22 cellular contexts compared by ENCODE assay signal in the genomic region with DNA sequence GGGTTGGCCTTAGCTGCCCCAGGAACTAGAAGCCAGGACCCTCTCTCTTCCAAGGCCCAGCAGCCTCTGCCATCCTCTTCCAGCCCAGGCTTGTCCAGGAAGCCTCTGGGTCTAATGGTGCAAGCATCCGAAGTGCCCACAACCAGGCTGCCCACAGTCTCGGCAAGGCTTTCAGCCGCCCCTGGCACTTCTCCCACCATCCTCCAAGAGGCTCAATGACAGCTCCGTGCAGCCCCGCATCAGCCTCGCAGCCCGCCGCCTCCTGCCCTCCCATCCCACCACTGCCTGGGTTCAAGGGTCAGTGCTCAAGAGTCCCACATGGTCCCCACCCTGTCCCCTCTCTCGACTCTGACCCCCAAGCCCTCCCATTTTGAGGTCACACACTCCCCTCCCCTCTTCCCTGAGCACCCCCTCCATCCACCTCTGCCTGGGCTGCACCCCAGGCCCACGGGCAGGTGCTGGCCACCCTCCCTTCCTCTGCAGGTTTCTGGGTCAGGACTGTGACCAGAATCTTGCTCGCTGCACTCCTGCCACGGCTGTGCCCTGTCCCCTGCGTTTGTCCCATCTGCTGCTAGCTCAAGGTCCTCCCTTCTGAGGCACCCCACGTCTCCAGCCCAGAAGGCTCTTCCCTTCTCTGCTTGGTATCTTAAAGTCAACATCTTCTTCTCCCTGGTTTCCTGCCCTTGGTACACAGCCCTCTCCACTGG. TPM values are rescaled to one million over a fixed set of nuclear protein-coding genes. Genes with fewer than 3 reads are reported as not detected.
DNase-seq lines count a peak whose midpoint lies in the region; ATAC-seq, FAIRE-seq and TF ChIP-seq lines count a peak whose summit lies in the region.
"Had no signal": no experiment of that assay in that cellular context is flagged by ENCODE, and none has a peak within 500 bp of the region (broad histone marks: within the 10 kb centered on the region; RNA-seq: fewer than 3 reads in every experiment).

No MANE protein-coding gene starts in this region.

- H2AK5ac ChIP-seq in neuronal stem cell (ENCODE audit: low read depth, low read length), result peak overlapping the region; percentile 6

- H3K4ac ChIP-seq in neuronal stem cell (ENCODE audit: low read length), result no peak overlapping the region

- BruUV-seq in Panc1 (replicated peaks; lab: Mats Ljungman, UMichigan), result no TSS peak

- peaks cover 6% of the 10 kb centered on the region for H3K4me1 Mint-ChIP-seq in activated T-helper 17 cell treated with anti-CD3 and anti-CD28 coated beads, Interleukin-2, amount 50 U/mL, for 72 hours

- H3K36me3 Mint-ChIP-seq in activated T-helper 17 cell treated with anti-CD3 and anti-CD28 coated beads, Interleukin-2, amount 50 U/mL, for 72 hours (ENCODE audit: low read depth), result no peaks in the 10 kb centered on the region

- no peaks in the 10 kb centered on the region for H3K79me1 ChIP-seq in neuronal stem cell (ENCODE audit: low read depth, low read length)

- no peak for TF ChIP-seq EP300 in A549 (IDR thresholded peaks at IDR 0.05)

- in situ Hi-C loops in Panc1 (cut with HindIII; ENCODE audit: low pct_unique_long_range_greater_than_20kb, low sequenced_read_pairs), result no loop called here

- H3K9me3 ChIP-seq in A549, result peaks cover 26% of the 10 kb centered on the region
- H3K9me3 ChIP-seq in BLaER1, result peaks cover 28% of the 10 kb centered on the region
- peaks cover 13% of the 10 kb centered on the region; the same call in 1 of the 2 replicates for H3K9me3 ChIP-seq in Panc1 (ENCODE audit: control insufficient read depth, insufficient read depth, low read depth, low read length)
- H3K9me3 ChIP-seq in neuronal stem cell (replicated peaks in 1 of 2; ENCODE audit: control insufficient read depth in 2 of 2, insufficient read depth in 1 of 2, low read depth in 1 of 2, low read length in 2 of 2), result peaks cover 0 to 10% of the 10 kb centered on the region in 2 donors

- no peak overlapping the region for H3K4me3 ChIP-seq in A549
- H3K4me3 ChIP-seq in BLaER1, result no peak overlapping the region
- no peak overlapping the region for H3K4me3 ChIP-seq in Panc1 (ENCODE audit: low read depth in 2 of 2, low read length in 2 of 2)
- no peak overlapping the region for H3K4me3 ChIP-seq in neuronal stem cell (ENCODE audit: low read length in 2 of 2)
- H3K4me3 ChIP-seq: GM23248 had no signal

- no peak for TF ChIP-seq POLR2A in A549 (IDR thresholded peaks at IDR 0.05; ENCODE audit: low read length)
- TF ChIP-seq POLR2A in H54 (IDR thresholded peaks at IDR 0.05; ENCODE audit: low read depth, low read length), result no peak

- ATAC-seq in A549 (peak; percentile 19 to 24; a peak in 5 of 6 replicates), Panc1 (peak; percentile 13)
- ATAC-seq in activated T-helper 17 cell treated with anti-CD3 and anti-CD28 coated beads, Interleukin-2, amount 50 U/mL, for 72 hours (replicated peaks), result no peak
- ATAC-seq: SK-N-SH treated with all-trans-retinoic acid at 6 μM for 48 hours had no signal

- H3K9ac ChIP-seq in BLaER1, result no peak overlapping the region
- H3K9ac ChIP-seq in neuronal stem cell (ENCODE audit: low read depth, low read length, poor library complexity), result peak overlapping the region; percentile 51
- H3K9ac ChIP-seq: GM23248, KMS-11 had no signal

- TF ChIP-seq RAD21 in A549 (conservative IDR thresholded peaks at IDR 0.05 in 1 of 2, IDR thresholded peaks at IDR 0.05 in 1 of 2), result no peak

- TF ChIP-seq CTCF in A549 (IDR thresholded peaks at IDR 0.05) (no peak), Panc1 (IDR thresholded peaks at IDR 0.05) (no peak)

- H4K8ac ChIP-seq in neuronal stem cell (ENCODE audit: low read depth, low read length), result no peak overlapping the region

- H3K27ac ChIP-seq in A549 (no peak overlapping the region), BLaER1 (peak overlapping the region; percentile 58; the same call in 1 of the 2 replicates), Panc1 (ENCODE audit: low read length) (no peak overlapping the region), neuronal stem cell (replicated peaks; ENCODE audit: low read length) (no peak overlapping the region)
- H3K27ac ChIP-seq: GM23248, KMS-11 had no signal

- DNase-seq in A549 (ENCODE audit: low read depth in 1 of 2, low spot score in 1 of 2), result no peak
- no peak for DNase-seq in Panc1 (ENCODE audit: low read depth, low spot score)
- DNase-seq in neuronal stem cell (ENCODE audit: low spot score), result no peak
- no peak for DNase-seq in H54 (ENCODE audit: insufficient read length, low spot score)
- DNase-seq in GM19239 (ENCODE audit: insufficient read length, low spot score), result no peak
- DNase-seq: CD4-positive, CD25-positive, alpha-beta regulatory T cell; COR-L47; GDM1; NCI-H1417; NCI-H187; NCI-H226; NCI-H524; NCI-H82; RPMI8226; SIG-M5 had no signal

- H2BK15ac ChIP-seq in neuronal stem cell (ENCODE audit: low read length), result no peak overlapping the region

- no peak overlapping the region for H2BK120ac ChIP-seq in neuronal stem cell (ENCODE audit: low read depth, low read length)

- no peaks in the 10 kb centered on the region for H3K9me3 Mint-ChIP-seq in activated T-helper 17 cell treated with anti-CD3 and anti-CD28 coated beads, Interleukin-2, amount 50 U/mL, for 72 hours

- CTCF ChIA-PET in A549 (lab: Yijun Ruan, JAX), result interaction anchor here (1.0 to 4.0 kb wide), 6 partner anchors 25 to 100 kb away, joined by 3 to 19 read pairs (median 3); no protein-coding TSS in a partner anchor
- CTCF ChIA-PET in Panc1 (lab: Charles Lee), result interaction anchor here (0.6 kb wide), 1 partner anchor 16 kb away, joined by 7 read pairs; no protein-coding TSS in a partner anchor

- H3K4me3 Mint-ChIP-seq in activated T-helper 17 cell treated with anti-CD3 and anti-CD28 coated beads, Interleukin-2, amount 50 U/mL, for 72 hours, result no peak overlapping the region
- H3K4me3 Mint-ChIP-seq: CD4-positive, CD25-positive, alpha-beta regulatory T cell had no signal

- no peak overlapping the region for H3K14ac ChIP-seq in neuronal stem cell (ENCODE audit: low read length)

- no peak overlapping the region for H3K4me2 ChIP-seq in A549
- peak overlapping the region; percentile 74 for H3K4me2 ChIP-seq in BLaER1
- no peak overlapping the region for H3K4me2 ChIP-seq in neuronal stem cell (ENCODE audit: insufficient read depth, low read length, poor library complexity, severe bottlenecking)
- H3K4me2 ChIP-seq: KMS-11 had no signal

- H4K91ac ChIP-seq in neuronal stem cell (ENCODE audit: low read depth, low read length, poor library complexity), result no peak overlapping the region

- no peak overlapping the region for H3K27ac Mint-ChIP-seq in activated T-helper 17 cell treated with anti-CD3 and anti-CD28 coated beads, Interleukin-2, amount 50 U/mL, for 72 hours

- H3K4me1 ChIP-seq in A549, result no peaks in the 10 kb centered on the region
- H3K4me1 ChIP-seq in BLaER1, result peaks cover 72% of the 10 kb centered on the region
- H3K4me1 ChIP-seq in Panc1 (ENCODE audit: control insufficient read depth, insufficient read depth, low read length), result no peaks in the 10 kb centered on the region
- H3K4me1 ChIP-seq in neuronal stem cell (ENCODE audit: control insufficient read depth in 2 of 2, insufficient read depth in 1 of 2, low read depth in 1 of 2, low read length in 2 of 2), result peaks cover 0 to 7% of the 10 kb centered on the region in 2 donors

- no peak overlapping the region for H2AFZ ChIP-seq in neuronal stem cell (ENCODE audit: low read length)
- H2AFZ ChIP-seq: GM23248 had no signal

- no peak overlapping the region for H2BK12ac ChIP-seq in neuronal stem cell (ENCODE audit: low read length)

- intact Hi-C loops in Panc1 (cut with micrococcal nuclease; ENCODE audit: unreplicated experiment), result no loop called here

- FAIRE-seq in A549 (lab: Jason Lieb, UNC) (no peak), H54 (lab: Jason Lieb, UNC) (no peak), GM19239 (lab: Jason Lieb, UNC) (no peak)

- H3K23ac ChIP-seq in neuronal stem cell (ENCODE audit: low read depth, low read length, poor library complexity), result peak overlapping the region; percentile 34

- peak overlapping the region; percentile 46 for H2BK5ac ChIP-seq in neuronal stem cell (ENCODE audit: low read length)

- H3K36me3 ChIP-seq in BLaER1, result no peaks in the 10 kb centered on the region
- no peaks in the 10 kb centered on the region for H3K36me3 ChIP-seq in Panc1 (ENCODE audit: control insufficient read depth, insufficient read depth, low read length)
- no peaks in the 10 kb centered on the region for H3K36me3 ChIP-seq in neuronal stem cell (replicated peaks in 1 of 2; ENCODE audit: control insufficient read depth in 2 of 2, insufficient read depth in 2 of 2, low read length in 2 of 2)

- no peaks in the 10 kb centered on the region for H4K20me1 ChIP-seq in BLaER1

- POLR2A ChIA-PET in A549 (lab: Yijun Ruan, JAX) (interaction anchor here (0.8 kb wide), 1 partner anchor 31 kb away, joined by 4 read pairs; the partner anchor contains the start of gene CTSD), Panc1 (lab: Charles Lee) (interaction anchor here (0.5 to 0.9 kb wide), 3 partner anchors 24 to 50 kb away, joined by 3 to 10 read pairs (median 3); no protein-coding TSS in a partner anchor)

- WGBS in A549 (ENCODE audit: missing lambda C conversion rate), result 41% methylated on average over 13 of the region's 14 CpGs
- WGBS in neuronal stem cell (ENCODE audit: extremely low coverage in 2 of 2, insufficient read length in 2 of 2, insufficient replicate concordance in 1 of 2), 2 donors, result no CpG with 5 or more reads among the region's 14 CpGs

- H3K18ac ChIP-seq in neuronal stem cell (ENCODE audit: low read length), result peak overlapping the region; percentile 49

- H3K27me3 Mint-ChIP-seq in activated T-helper 17 cell treated with anti-CD3 and anti-CD28 coated beads, Interleukin-2, amount 50 U/mL, for 72 hours, result peaks cover 45% of the 10 kb centered on the region

- H3K27me3 ChIP-seq in BLaER1 (no peaks in the 10 kb centered on the region), Panc1 (ENCODE audit: control insufficient read depth, insufficient read depth, low read length) (peaks cover 5% of the 10 kb centered on the region; the same call in 1 of the 2 replicates), neuronal stem cell (ENCODE audit: control insufficient read depth in 3 of 3, insufficient read depth in 3 of 3, low read depth in 1 of 3, low read length in 3 of 3) (peaks cover 0 to 32% (median 3%) of the 10 kb centered on the region in 3 experiments)

RNA-seq across cellular contexts. Expression of gene IFITM10, which starts 17.2 kb away (rescaled TPM):
- polyA plus RNA-seq in A549 (2011; rRNA removed) (0.26 and 0.28 TPM in 2 replicates), A549 (2017; fragmentation: RNase III; extraction: RNeasy Plus Mini Kit Qiagen cat#74134 plus additional on column Dnase treatment) (0.55 to 0.78 TPM (median 0.67 TPM) in 3 replicates)
- polyA plus RNA-seq in A549 (2012; cell fraction: cytosol; rRNA removed), result 0.13 and 0.14 TPM in 2 replicates
- polyA plus RNA-seq in A549 (2012; cell fraction: nucleus; rRNA removed), result 0.79 and 1.6 TPM in 2 replicates
- polyA minus RNA-seq in A549 (2011; rRNA and poly(A)+ RNA removed), result 0.10 and 0.29 TPM in 2 replicates
- 18.0 TPM for total RNA-seq in Panc1 (2021; ENCODE audit: unreplicated experiment)
- 8.0 TPM for polyA plus RNA-seq in Panc1 (2012; ENCODE audit: insufficient read length)
- 0.40 TPM for polyA plus RNA-seq in neuronal stem cell (2013, experiment 1 of 2)
- 0.39 TPM for polyA plus RNA-seq in neuronal stem cell (2013, experiment 2 of 2)
- under 1 TPM; 0.17 to 0.42 TPM for total RNA-seq in activated T-helper 17 cell treated with anti-CD3 and anti-CD28 coated beads, Interleukin-2, amount 50 U/mL, for 72 hours
- polyA plus RNA-seq: CD4-positive, CD25-positive, alpha-beta regulatory T cell had no signal

RNA-seq across cellular contexts. Expression of gene CTSD, which starts 30.6 kb away (rescaled TPM):
- polyA plus RNA-seq in A549 (2011; rRNA removed), result 74.0 and 117 TPM in 2 replicates
- 138 and 190 TPM in 2 replicates for polyA plus RNA-seq in A549 (2012; cell fraction: cytosol; rRNA removed)
- polyA plus RNA-seq in A549 (2012; cell fraction: nucleus; rRNA removed), result 412 and 531 TPM in 2 replicates
- 259 to 326 TPM (median 310 TPM) in 3 replicates for polyA plus RNA-seq in A549 (2017; fragmentation: RNase III; extraction: RNeasy Plus Mini Kit Qiagen cat#74134 plus additional on column Dnase treatment)
- polyA minus RNA-seq in A549 (2011; rRNA and poly(A)+ RNA removed), result 201 and 253 TPM in 2 replicates
- total RNA-seq in Panc1 (2021; ENCODE audit: unreplicated experiment), result 1,813 TPM
- 2,493 TPM for polyA plus RNA-seq in Panc1 (2012; ENCODE audit: insufficient read length)
- polyA plus RNA-seq in neuronal stem cell (2013, experiment 1 of 2), result 48.8 TPM
- polyA plus RNA-seq in neuronal stem cell (2013, experiment 2 of 2), result 46.1 TPM
- 10 to 100 TPM; 38.0 to 59.1 TPM for total RNA-seq in activated T-helper 17 cell treated with anti-CD3 and anti-CD28 coated beads, Interleukin-2, amount 50 U/mL, for 72 hours

RNA-seq across cellular contexts. Expression of gene KRTAP5-6, which starts 36.2 kb away (rescaled TPM):
- polyA plus RNA-seq in A549 (2011; rRNA removed), result not detected in 2 replicates
- polyA plus RNA-seq in A549 (2012; cell fraction: cytosol; rRNA removed), result not detected in 2 replicates
- not detected in 2 replicates for polyA plus RNA-seq in A549 (2012; cell fraction: nucleus; rRNA removed)
- not detected in 3 replicates for polyA plus RNA-seq in A549 (2017; fragmentation: RNase III; extraction: RNeasy Plus Mini Kit Qiagen cat#74134 plus additional on column Dnase treatment)
- not detected in 2 replicates for polyA minus RNA-seq in A549 (2011; rRNA and poly(A)+ RNA removed)
- not detected for total RNA-seq in Panc1 (2021; ENCODE audit: unreplicated experiment)
- not detected for polyA plus RNA-seq in Panc1 (2012; ENCODE audit: insufficient read length)
- not detected for polyA plus RNA-seq in neuronal stem cell (2013, experiment 1 of 2)
- not detected for polyA plus RNA-seq in neuronal stem cell (2013, experiment 2 of 2)
- total RNA-seq in activated T-helper 17 cell treated with anti-CD3 and anti-CD28 coated beads, Interleukin-2, amount 50 U/mL, for 72 hours, result not detected
- total RNA-seq: CD4-positive, CD25-positive, alpha-beta regulatory T cell; Daoy; GM23248; M059J had no signal
- polyA plus RNA-seq: CD4-positive, CD25-positive, alpha-beta regulatory T cell; GM23248 had no signal

Comparison
In these comparisons a context has a peak if more than half of its experiments do, and no peak if none do; other contexts are left out.
1. RNA of gene IFITM10, which starts 17.2 kb away (total RNA-seq): 18.0 TPM in Panc1 (single experiment); 0.17 to 0.42 TPM in activated T-helper 17 cell treated with anti-CD3 and anti-CD28 coated beads, Interleukin-2, amount 50 U/mL, for 72 hours; every median in the first group is over 10 times any median in the second.
2. RNA of gene CTSD, which starts 30.6 kb away (total RNA-seq): 1,813 TPM in Panc1 (single experiment); 38.0 to 59.1 TPM in activated T-helper 17 cell treated with anti-CD3 and anti-CD28 coated beads, Interleukin-2, amount 50 U/mL, for 72 hours; every median in the first group is over 10 times any median in the second.